ENCODE assay signal across 8 cellular contexts in the genomic region with DNA sequence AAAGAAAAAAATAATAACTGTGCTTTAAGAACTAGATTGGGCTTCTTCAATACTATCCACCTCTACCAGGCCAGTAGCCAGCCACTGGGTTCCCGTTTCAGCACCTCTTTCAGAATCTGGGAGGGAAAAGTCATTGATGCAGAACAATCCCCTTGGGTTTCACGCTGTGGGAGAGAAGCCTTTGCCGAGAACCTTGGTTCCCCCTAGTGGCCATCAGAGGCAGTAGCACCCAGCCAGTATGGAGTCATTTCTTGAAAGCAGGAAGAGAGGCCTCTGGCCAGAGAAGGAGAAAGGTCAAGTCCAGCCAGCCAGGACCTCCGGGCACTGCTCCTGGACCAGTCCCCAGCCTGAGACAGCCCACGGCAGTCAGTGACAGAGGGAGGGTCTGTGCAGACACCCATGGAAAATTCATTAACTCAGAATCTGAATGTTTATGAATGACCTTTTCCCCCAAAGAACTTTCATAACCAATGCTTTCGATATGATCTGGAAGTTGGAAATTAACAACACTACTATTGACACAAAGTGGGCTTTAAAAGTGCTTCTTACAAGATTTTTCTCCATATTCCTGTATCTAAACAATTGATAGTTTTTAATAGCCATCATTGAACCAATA. TPM values are rescaled to one million over a fixed set of nuclear protein-coding genes. Genes with fewer than 3 reads are reported as not detected.
DNase-seq lines count a peak whose midpoint lies in the region; ATAC-seq lines count a peak whose summit lies in the region.

No MANE protein-coding gene starts in this region.

- no peak overlapping the region for H3K4me3 ChIP-seq in CD4-positive, CD25-positive, alpha-beta regulatory T cell (ENCODE audit: low read depth, low read length)

- H3K27me3 Mint-ChIP-seq in CD4-positive, CD25-positive, alpha-beta regulatory T cell, result no peaks in the 10 kb centered on the region
- H3K27me3 Mint-ChIP-seq in memory B cell, result peaks cover 18% of the 10 kb centered on the region

- H3K4me1 ChIP-seq in CD4-positive, CD25-positive, alpha-beta regulatory T cell (ENCODE audit: control insufficient read depth, insufficient read depth, low read length, poor library complexity, severe bottlenecking), result no peaks in the 10 kb centered on the region

- ATAC-seq in CD4-positive, CD25-positive, alpha-beta regulatory T cell (ENCODE audit: low read depth in 2 of 2), result peak; percentile 65 to 71
- peak; percentile 88 for ATAC-seq in GM19328 (IDR thresholded peaks at IDR 0.05; ENCODE audit: unreplicated experiment)
- peak; percentile 95 for ATAC-seq in HG03378 (IDR thresholded peaks at IDR 0.05; ENCODE audit: unreplicated experiment)
- peak; percentile 51 for ATAC-seq in memory B cell (ENCODE audit: low read depth)

- no peaks in the 10 kb centered on the region for H3K9me3 Mint-ChIP-seq in CD4-positive, CD25-positive, alpha-beta regulatory T cell
- no peaks in the 10 kb centered on the region for H3K9me3 Mint-ChIP-seq in memory B cell

- no peak overlapping the region for H3K4me3 Mint-ChIP-seq in CD4-positive, CD25-positive, alpha-beta regulatory T cell
- no peak overlapping the region for H3K4me3 Mint-ChIP-seq in memory B cell

- no peaks in the 10 kb centered on the region for H3K36me3 Mint-ChIP-seq in CD4-positive, CD25-positive, alpha-beta regulatory T cell
- no peaks in the 10 kb centered on the region for H3K36me3 Mint-ChIP-seq in memory B cell

- no peak overlapping the region for H3K27ac ChIP-seq in CD4-positive, CD25-positive, alpha-beta regulatory T cell (ENCODE audit: insufficient read depth, low read length, poor library complexity, severe bottlenecking)

- DNase-seq in CD4-positive, CD25-positive, alpha-beta regulatory T cell, result peak; percentile 24 to 58 (median 39)
- DNase-seq in NCI-H526 (lab: John Stamatoyannopoulos, UW), result peak; percentile 50 to 83
- DNase-seq in activated CD4-positive, alpha-beta T cell treated with anti-CD3 and anti-CD28 coated beads, Interleukin-2, amount 50 U/mL, for 24 hours (ENCODE audit: low read depth in 1 of 2, low spot score in 1 of 2), result peak; percentile 6 to 49
- peak; percentile 22 for DNase-seq in effector CD8-positive, alpha-beta T cell (lab: John Stamatoyannopoulos, UW)
- DNase-seq in memory B cell (ENCODE audit: low spot score in 2 of 2), result peak; percentile 9 to 25
- DNase-seq in stimulated activated CD8-positive, alpha-beta memory T cell treated with anti-CD3 and anti-CD28 coated beads, Interleukin-4, amount 100 ng/mL, for 24 hours (ENCODE audit: low read depth), result peak; percentile 8

- peaks cover 3% of the 10 kb centered on the region for H3K27me3 ChIP-seq in CD4-positive, CD25-positive, alpha-beta regulatory T cell (ENCODE audit: control insufficient read depth, insufficient read depth, low read length)

- H3K27ac Mint-ChIP-seq in CD4-positive, CD25-positive, alpha-beta regulatory T cell, result no peak overlapping the region
- no peak overlapping the region for H3K27ac Mint-ChIP-seq in memory B cell

- no peaks in the 10 kb centered on the region for H3K36me3 ChIP-seq in CD4-positive, CD25-positive, alpha-beta regulatory T cell (ENCODE audit: control insufficient read depth, insufficient read depth, low read length)

- H3K4me1 Mint-ChIP-seq in CD4-positive, CD25-positive, alpha-beta regulatory T cell, result peaks cover 0 to 4% (median 2%) of the 10 kb centered on the region in 4 donors
- H3K4me1 Mint-ChIP-seq in memory B cell, result no peaks in the 10 kb centered on the region

- no peaks in the 10 kb centered on the region for H3K9me3 ChIP-seq in CD4-positive, CD25-positive, alpha-beta regulatory T cell (ENCODE audit: control insufficient read depth in 2 of 2, low read length in 2 of 2)

RNA-seq across cellular contexts. Expression of a gene that starts 51.2 kb away (rescaled TPM):
- total RNA-seq in CD4-positive, CD25-positive, alpha-beta regulatory T cell, result not detected
- not detected for polyA plus RNA-seq in CD4-positive, CD25-positive, alpha-beta regulatory T cell

Comparison
In these comparisons a context has a peak if more than half of its experiments do, and no peak if none do; other contexts are left out.
1. DNase-seq: peak in every context shown above with its lines; median percentile 66 in NCI-H526; 39 in CD4-positive, CD25-positive, alpha-beta regulatory T cell; 28 in activated CD4-positive, alpha-beta T cell treated with anti-CD3 and anti-CD28 coated beads, Interleukin-2, amount 50 U/mL, for 24 hours; 22 in effector CD8-positive, alpha-beta T cell; 17 in memory B cell; 8 in stimulated activated CD8-positive, alpha-beta memory T cell treated with anti-CD3 and anti-CD28 coated beads, Interleukin-4, amount 100 ng/mL, for 24 hours.